Comparison of ENCODE assay signal across 17 cellular contexts in genomic region chr18:79754022-79754761, GRCh38. TPM values are rescaled to one million over a fixed set of nuclear protein-coding genes. Genes with fewer than 3 reads are reported as not detected.
"Had no signal": no experiment of that assay in that cellular context is flagged by ENCODE, and none has a peak within 500 bp of the region (broad histone marks: within the 10 kb centered on the region; RNA-seq: fewer than 3 reads in every experiment).

No MANE protein-coding gene starts in this region.

- H3K9me3 ChIP-seq: testis had no signal

- H3K4me3 ChIP-seq: SK-N-MC, testis had no signal

- DNase-seq: activated CD4-positive, alpha-beta memory T cell treated with anti-CD3 and anti-CD28 coated beads, Interleukin-2, amount 10 ng/mL, durations not matched to agents 7 days and 5 days; activated CD4-positive, alpha-beta T cell treated with anti-CD3 and anti-CD28 coated beads for 48 hours; activated CD8-positive, alpha-beta memory T cell treated with anti-CD3 and anti-CD28 coated beads, Interleukin-2, amount 10 ng/mL, durations not matched to agents 7 days and 5 days; activated naive CD4-positive, alpha-beta T cell treated with anti-CD3 and anti-CD28 coated beads, Interleukin-2, amount 10 ng/mL, durations not matched to agents 7 days and 5 days; erythroblast; foreskin melanocyte; left ventricle myocardium superior; mesenchymal stem cell; naive thymus-derived CD8-positive, alpha-beta T cell; retina; stimulated activated CD4-positive, alpha-beta T cell treated with anti-CD3 and anti-CD28 coated beads, Interleukin-2, amount 100 ng/mL, for 24 hours; stimulated activated naive CD8-positive, alpha-beta T cell treated with anti-CD3 and anti-CD28 coated beads, Interleukin-15, amount 100 ng/mL, for 72 hours had no signal

- H3K27ac Mint-ChIP-seq: activated CD4-positive, alpha-beta memory T cell treated with anti-CD3 and anti-CD28 coated beads, Interleukin-2, amount 10 ng/mL, durations not matched to agents 7 days and 5 days; activated CD8-positive, alpha-beta memory T cell treated with anti-CD3 and anti-CD28 coated beads, Interleukin-2, amount 10 ng/mL, durations not matched to agents 7 days and 5 days; activated naive CD4-positive, alpha-beta T cell treated with anti-CD3 and anti-CD28 coated beads, Interleukin-2, amount 10 ng/mL, durations not matched to agents 7 days and 5 days; activated T-helper 2 cell treated with anti-CD3 and anti-CD28 coated beads, Interferon-gamma antibody, Interleukin-2, Interleukin-4, amounts not matched to agents 10 μg/mL and 5 μg/mL and 100 μg/mL, durations not matched to agents 14 hours and 24 hours and 36 hours; WTC11 had no signal

- H3K4me3 Mint-ChIP-seq: activated CD4-positive, alpha-beta memory T cell treated with anti-CD3 and anti-CD28 coated beads, Interleukin-2, amount 10 ng/mL, durations not matched to agents 7 days and 5 days; activated CD8-positive, alpha-beta memory T cell treated with anti-CD3 and anti-CD28 coated beads, Interleukin-2, amount 10 ng/mL, durations not matched to agents 7 days and 5 days; activated naive CD4-positive, alpha-beta T cell treated with anti-CD3 and anti-CD28 coated beads, Interleukin-2, amount 10 ng/mL, durations not matched to agents 7 days and 5 days; naive thymus-derived CD8-positive, alpha-beta T cell; stimulated activated naive CD8-positive, alpha-beta T cell treated with anti-CD3 and anti-CD28 coated beads, Interleukin-15, amount 100 ng/mL, for 72 hours; WTC11 had no signal

- ATAC-seq: activated CD8-positive, alpha-beta memory T cell treated with anti-CD3 and anti-CD28 coated beads, Interleukin-2, amount 10 ng/mL, durations not matched to agents 7 days and 5 days; left ventricle myocardium superior; naive thymus-derived CD8-positive, alpha-beta T cell; stimulated activated naive CD8-positive, alpha-beta T cell treated with anti-CD3 and anti-CD28 coated beads, Interleukin-15, amount 100 ng/mL, for 72 hours; WTC11 had no signal

- H3K27ac ChIP-seq: neutrophil, SK-N-MC, testis had no signal

- H3K4me1 Mint-ChIP-seq: activated CD4-positive, alpha-beta memory T cell treated with anti-CD3 and anti-CD28 coated beads, Interleukin-2, amount 10 ng/mL, durations not matched to agents 7 days and 5 days; activated CD8-positive, alpha-beta memory T cell treated with anti-CD3 and anti-CD28 coated beads, Interleukin-2, amount 10 ng/mL, durations not matched to agents 7 days and 5 days; stimulated activated naive CD8-positive, alpha-beta T cell treated with anti-CD3 and anti-CD28 coated beads, Interleukin-15, amount 100 ng/mL, for 72 hours; WTC11 had no signal

- H3K4me1 ChIP-seq: testis had no signal

- H3K27me3 Mint-ChIP-seq: activated CD4-positive, alpha-beta memory T cell treated with anti-CD3 and anti-CD28 coated beads, Interleukin-2, amount 10 ng/mL, durations not matched to agents 7 days and 5 days; activated CD8-positive, alpha-beta memory T cell treated with anti-CD3 and anti-CD28 coated beads, Interleukin-2, amount 10 ng/mL, durations not matched to agents 7 days and 5 days; activated naive CD4-positive, alpha-beta T cell treated with anti-CD3 and anti-CD28 coated beads, Interleukin-2, amount 10 ng/mL, durations not matched to agents 7 days and 5 days; naive thymus-derived CD8-positive, alpha-beta T cell; stimulated activated naive CD8-positive, alpha-beta T cell treated with anti-CD3 and anti-CD28 coated beads, Interleukin-15, amount 100 ng/mL, for 72 hours had no signal

- H3K27me3 ChIP-seq: neutrophil, testis had no signal

- H3K9me3 Mint-ChIP-seq: activated T-helper 2 cell treated with anti-CD3 and anti-CD28 coated beads, Interferon-gamma antibody, Interleukin-2, Interleukin-4, amounts not matched to agents 10 μg/mL and 5 μg/mL and 100 μg/mL, durations not matched to agents 14 hours and 24 hours and 36 hours had no signal

RNA-seq across cellular contexts. Expression of gene KCNG2, which starts 43.5 kb away (rescaled TPM):
- polyA plus RNA-seq: naive thymus-derived CD8-positive, alpha-beta T cell had no signal
